27 cellular contexts compared by ENCODE assay signal in the genomic region with DNA sequence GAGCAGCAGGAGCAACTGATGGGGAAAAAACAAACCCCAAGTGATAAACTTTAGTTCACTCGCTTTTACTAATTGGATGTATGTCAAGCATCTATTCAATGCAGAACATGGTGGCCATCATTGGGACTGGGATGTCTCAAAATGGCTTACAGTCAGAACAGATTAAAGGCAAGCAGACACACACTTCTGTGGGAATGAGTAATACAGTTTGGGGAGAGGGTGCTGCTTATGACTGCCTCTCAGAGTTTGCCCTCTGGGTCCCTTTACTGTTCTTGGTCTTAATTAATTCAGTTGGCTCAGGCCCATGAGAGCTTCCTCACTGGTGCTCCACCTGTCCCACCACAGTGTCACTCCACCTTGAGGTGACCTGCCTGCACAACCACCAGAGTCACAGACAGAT.
"Had no signal": no experiment of that assay in that cellular context is flagged by ENCODE, and none has a peak within 500 bp of the region (broad histone marks: within the 10 kb centered on the region; RNA-seq: fewer than 3 reads in every experiment).

No MANE protein-coding gene starts in this region.

- H3K36me3 Mint-ChIP-seq: mesothelial cell of epicardium, WTC11 had no signal

- H3K36me3 ChIP-seq: breast epithelium, heart left ventricle, pancreas, sigmoid colon, thoracic aorta had no signal

- H3K4me1 ChIP-seq: breast epithelium, pancreas, psoas muscle had no signal

- H3K4me3 Mint-ChIP-seq: activated T-cell treated with anti-CD3 and anti-CD28 coated beads, Interleukin-2, amount 50 U/mL, for 24 hours; central memory CD8-positive, alpha-beta T cell; immature natural killer cell; mesothelial cell of epicardium; naive thymus-derived CD4-positive, alpha-beta T cell; neural crest cell; WTC11 had no signal

- H3K27me3 Mint-ChIP-seq: central memory CD8-positive, alpha-beta T cell had no signal

- H3K9me3 ChIP-seq: breast epithelium, pancreas, psoas muscle, sigmoid colon, thoracic aorta had no signal

- H3K27me3 ChIP-seq: breast epithelium, pancreas, sigmoid colon had no signal

- H3K27ac ChIP-seq: heart left ventricle, pancreas, psoas muscle, thoracic aorta had no signal

- ATAC-seq: heart left ventricle; naive thymus-derived CD4-positive, alpha-beta T cell; pancreas; psoas muscle; WTC11 had no signal

- H3K9me3 Mint-ChIP-seq: activated T-cell treated with anti-CD3 and anti-CD28 coated beads, Interleukin-2, amount 50 U/mL, for 24 hours; central memory CD8-positive, alpha-beta T cell; immature natural killer cell; mesothelial cell of epicardium; naive thymus-derived CD4-positive, alpha-beta T cell; neural crest cell; WTC11 had no signal

- H3K4me3 ChIP-seq: breast epithelium, heart left ventricle, pancreas, psoas muscle, sigmoid colon, thoracic aorta had no signal

- DNase-seq: activated CD4-positive, alpha-beta T cell treated with anti-CD3 and anti-CD28 coated beads for 48 hours; activated CD4-positive, alpha-beta T cell treated with anti-CD3 and anti-CD28 coated beads, Interleukin-2, amount 50 U/mL, for 48 hours; activated CD8-positive, alpha-beta memory T cell treated with anti-CD3 and anti-CD28 coated beads for 24 hours; activated naive CD4-positive, alpha-beta T cell; activated T-cell treated with anti-CD3 and anti-CD28 coated beads, Interleukin-2, amount 50 U/mL, for 24 hours; amygdala; dermis blood vessel endothelial cell; effector CD8-positive, alpha-beta T cell; erythroblast; heart left ventricle; hypothalamus; immature natural killer cell; naive thymus-derived CD4-positive, alpha-beta T cell; nucleus accumbens; pancreas; psoas muscle; sigmoid colon; small intestine; stimulated activated CD4-positive, alpha-beta T cell treated with anti-CD3 and anti-CD28 coated beads, Interleukin-1b, Interleukin-23, amount 100 ng/mL, for 48 hours; stimulated activated naive CD4-positive, alpha-beta T cell; trophoblast cell had no signal

- H3K27ac Mint-ChIP-seq: activated T-cell treated with anti-CD3 and anti-CD28 coated beads, Interleukin-2, amount 50 U/mL, for 24 hours; mesothelial cell of epicardium; WTC11 had no signal
